In genomic region chr1:117859901-117860300, GRCh38 we compare ENCODE assay signal across 26 cellular contexts.
DNase-seq lines count a peak whose midpoint lies in the region; ATAC-seq, FAIRE-seq and TF ChIP-seq lines count a peak whose summit lies in the region.
"Had no signal": no experiment of that assay in that cellular context is flagged by ENCODE, and none has a peak within 500 bp of the region (broad histone marks: within the 10 kb centered on the region; RNA-seq: fewer than 3 reads in every experiment).

No MANE protein-coding gene starts in this region.

- H3K9me3 ChIP-seq in IMR-90 (ENCODE audit: control insufficient read depth, insufficient read depth, low read length): no peaks in the 10 kb centered on the region
- H3K9me3 ChIP-seq: BE2C, BLaER1 had no signal

- H3K4me1 ChIP-seq in IMR-90 (ENCODE audit: control insufficient read depth, insufficient read depth, low read length): peaks cover 10% of the 10 kb centered on the region
- H3K4me1 ChIP-seq: BE2C, BLaER1 had no signal

- peak overlapping the region; percentile 85; the same call in 1 of the 2 replicates for H4K5ac ChIP-seq in IMR-90 (ENCODE audit: low read depth, low read length)

- H2BK5ac ChIP-seq in IMR-90 (ENCODE audit: low read depth, low read length, poor library complexity, severe bottlenecking): peak overlapping the region; percentile 95

- no peak overlapping the region for H3K9ac ChIP-seq in IMR-90 (ENCODE audit: low read depth, low read length)
- H3K9ac ChIP-seq: BLaER1 had no signal

- no peaks in the 10 kb centered on the region for H3K36me3 Mint-ChIP-seq in natural killer cell

- no peak overlapping the region for H3K4me3 Mint-ChIP-seq in natural killer cell
- H3K4me3 Mint-ChIP-seq: CD14-positive monocyte; CD4-positive, alpha-beta memory T cell; CD4-positive, CD25-positive, alpha-beta regulatory T cell; CD8-positive, alpha-beta memory T cell had no signal

- no peaks in the 10 kb centered on the region for H3K9me1 ChIP-seq in IMR-90 (ENCODE audit: insufficient read depth, low read length)

- no peak overlapping the region for H2AK9ac ChIP-seq in IMR-90 (replicated peaks; ENCODE audit: low read depth, low read length, poor library complexity)

- no peaks in the 10 kb centered on the region for H3K9me3 Mint-ChIP-seq in natural killer cell
- H3K9me3 Mint-ChIP-seq: CD14-positive monocyte; CD4-positive, alpha-beta memory T cell; CD4-positive, CD25-positive, alpha-beta regulatory T cell; CD8-positive, alpha-beta memory T cell had no signal

- TF ChIP-seq CTCF in IMR-90 (conservative IDR thresholded peaks at IDR 0.05; ENCODE audit: low read depth, low read length): no peak
- no peak for TF ChIP-seq CTCF in natural killer cell (IDR thresholded peaks at IDR 0.05)

- no peak overlapping the region for H3K4me2 ChIP-seq in IMR-90 (ENCODE audit: low read depth, low read length)
- H3K4me2 ChIP-seq: BLaER1 had no signal

- H3K23ac ChIP-seq in IMR-90 (ENCODE audit: low read depth, low read length): peak overlapping the region; percentile 20

- no peaks in the 10 kb centered on the region for H3K4me1 Mint-ChIP-seq in natural killer cell
- H3K4me1 Mint-ChIP-seq: CD14-positive monocyte; CD4-positive, alpha-beta memory T cell; CD4-positive, CD25-positive, alpha-beta regulatory T cell; CD8-positive, alpha-beta memory T cell had no signal

- no peaks in the 10 kb centered on the region for H3K36me3 ChIP-seq in IMR-90 (ENCODE audit: control insufficient read depth, insufficient read depth, low read length)
- H3K36me3 ChIP-seq: BE2C, BLaER1 had no signal

- peak overlapping the region; percentile 94 for H2BK120ac ChIP-seq in IMR-90 (ENCODE audit: low read depth, low read length)

- 100% methylated on average over 2 of the region's 4 CpGs; no CpG with 5 or more reads in 1 of the 2 experiments for WGBS in IMR-90 (ENCODE audit: extremely low coverage in 2 of 2, insufficient read length in 1 of 2), 2 experiments

- H3K27ac Mint-ChIP-seq in natural killer cell: no peak overlapping the region
- H3K27ac Mint-ChIP-seq: CD14-positive monocyte; CD4-positive, alpha-beta memory T cell; CD4-positive, CD25-positive, alpha-beta regulatory T cell had no signal

- H4K91ac ChIP-seq in IMR-90 (ENCODE audit: insufficient read depth, low read depth, low read length): peak overlapping the region; percentile 60; the same call in 1 of the 2 replicates

- CTCF ChIA-PET in IMR-90 (lab: Yijun Ruan, JAX): interaction anchor here (1.3 kb wide), 1 partner anchor 38 kb away, joined by 6 read pairs; no protein-coding TSS in a partner anchor

- POLR2A ChIA-PET in IMR-90 (lab: Charles Lee; ENCODE audit: unreplicated experiment): no interaction called here

- H3K14ac ChIP-seq in IMR-90 (replicated peaks; ENCODE audit: low read depth, low read length): peak overlapping the region; percentile 74; the same call in 1 of the 2 replicates

- H4K8ac ChIP-seq in IMR-90 (ENCODE audit: low read depth in 2 of 2, low read length in 2 of 2): peak overlapping the region in 1 of 2 experiments; percentile 75; a peak in 2 of 4 replicates

- intact Hi-C loops in IMR-90 (cut with micrococcal nuclease) (no loop called here), natural killer cell (cut with micrococcal nuclease) (no loop called here)

- FAIRE-seq in GM12892 (lab: Jason Lieb, UNC): no peak
- FAIRE-seq: A204.1, GM12878, GM19239 had no signal

- H3K27me3 Mint-ChIP-seq in natural killer cell (ENCODE audit: low read depth in 2 of 2): no peaks in the 10 kb centered on the region
- H3K27me3 Mint-ChIP-seq: CD4-positive, alpha-beta memory T cell; CD4-positive, CD25-positive, alpha-beta regulatory T cell; CD8-positive, alpha-beta memory T cell had no signal

- no peak for ATAC-seq in IMR-90 (ENCODE audit: low read depth)
- no peak for ATAC-seq in natural killer cell
- ATAC-seq: GM12878 had no signal

- no peaks in the 10 kb centered on the region for H4K20me1 ChIP-seq in IMR-90 (ENCODE audit: insufficient read depth, low read length)
- H4K20me1 ChIP-seq: BLaER1 had no signal

- H3K4ac ChIP-seq in IMR-90 (ENCODE audit: low read depth, low read length): peak overlapping the region; percentile 81

- H3K18ac ChIP-seq in IMR-90 (ENCODE audit: low read depth, low read length): peak overlapping the region; percentile 89; the same call in 1 of the 2 replicates

- dilution Hi-C loops in IMR-90 (cut with HindIII; ENCODE audit: low sequenced_read_pairs, unreplicated experiment): no loop called here

- in situ Hi-C loops in IMR-90 (cut with MboI; ENCODE audit: low sequenced_read_pairs): no loop called here

- DNase-seq in IMR-90 (no peak), fibroblast of gingiva (ENCODE audit: low read depth) (peak; percentile 70), GM12892 (ENCODE audit: insufficient read length) (no peak), natural killer cell (no peak)
- no peak for DNase-seq in central memory CD4-positive, alpha-beta T cell
- DNase-seq: 8988T; ACHN; AML-193; BE2C; C1 segment of cervical spinal cord; CD4-positive, alpha-beta memory T cell; CD4-positive, CD25-positive, alpha-beta regulatory T cell; CD8-positive, alpha-beta memory T cell; COR-L47; DMS 273 treated with DMSO at 0.1 percent for 48 hours; DMS153; DMS53; DMS79; DND-41; EL; GDM1 had no signal

- TF ChIP-seq POLR2A in IMR-90 (IDR thresholded peaks at IDR 0.05; ENCODE audit: low read depth, low read length) (no peak), GM12892 (IDR thresholded peaks at IDR 0.05; ENCODE audit: low read depth, low read length) (no peak)

- H3K27ac ChIP-seq in IMR-90 (ENCODE audit: insufficient read depth, low read length): no peak overlapping the region; the same call in 1 of the 2 replicates
- H3K27ac ChIP-seq: BLaER1 had no signal

- peak overlapping the region; percentile 77 for H2BK20ac ChIP-seq in IMR-90 (ENCODE audit: low read depth, low read length)

- peak overlapping the region; percentile 62; the same call in 1 of the 3 replicates for H2BK15ac ChIP-seq in IMR-90 (ENCODE audit: low read depth, low read length)

- no peak overlapping the region for H2AFZ ChIP-seq in IMR-90 (replicated peaks; ENCODE audit: low read length, poor library complexity)

- H2AK5ac ChIP-seq in IMR-90 (ENCODE audit: low read depth, low read length): peak overlapping the region; percentile 66; the same call in 1 of the 2 replicates

- peaks cover 0 to 4% of the 10 kb centered on the region in 2 experiments; a peak in 1 of 4 replicates for H3K79me1 ChIP-seq in IMR-90 (ENCODE audit: low read depth in 1 of 2, low read length in 2 of 2)

- H3K27me3 ChIP-seq in IMR-90 (ENCODE audit: control insufficient read depth, insufficient read depth, low read length): no peaks in the 10 kb centered on the region
- H3K27me3 ChIP-seq: BE2C, BLaER1 had no signal

- no peak for TF ChIP-seq RAD21 in IMR-90 (IDR thresholded peaks at IDR 0.05; ENCODE audit: low read length)

- H3K4me3 ChIP-seq in IMR-90 (ENCODE audit: insufficient read depth, low read depth, low read length): no peak overlapping the region
- H3K4me3 ChIP-seq: BLaER1, GM12878 had no signal

- BruUV-seq in IMR-90 (replicated peaks; lab: Mats Ljungman, UMichigan): no TSS peak

- H3K56ac ChIP-seq in IMR-90 (ENCODE audit: extremely low read depth, insufficient read depth, low read length): no peak overlapping the region

TF ChIP-seq in IMR-90, 13 proteins besides CTCF, POLR2A, EP300 and RAD21:
- no peak for TF ChIP-seq MAZ (IDR thresholded peaks at IDR 0.05; ENCODE audit: borderline replicate concordance, low read depth, low read length)
- TF ChIP-seq RCOR1 (IDR thresholded peaks at IDR 0.05; ENCODE audit: insufficient replicate concordance, low read length): no peak
- no peak for TF ChIP-seq NFE2L2 (IDR thresholded peaks at IDR 0.05; ENCODE audit: low read depth, low read length)
- no peak for TF ChIP-seq MXI1 (IDR thresholded peaks at IDR 0.05; ENCODE audit: borderline replicate concordance, low read depth, low read length)
- no peak for TF ChIP-seq CEBPB (IDR thresholded peaks at IDR 0.05; ENCODE audit: low read depth, low read length)
- TF ChIP-seq USF2 (IDR thresholded peaks at IDR 0.05; ENCODE audit: low read depth, low read length): no peak
- TF ChIP-seq CHD1 (IDR thresholded peaks at IDR 0.05; ENCODE audit: low read depth, low read length): no peak
- TF ChIP-seq FOS (IDR thresholded peaks at IDR 0.05; ENCODE audit: low read depth, low read length): no peak
- no peak for TF ChIP-seq MAFK (IDR thresholded peaks at IDR 0.05; ENCODE audit: low read depth, low read length)
- no peak for TF ChIP-seq RFX5 (IDR thresholded peaks at IDR 0.05; ENCODE audit: low read depth, low read length)
- no peak for TF ChIP-seq SMC3 (IDR thresholded peaks at IDR 0.05; ENCODE audit: low read depth, low read length)
- TF ChIP-seq ELK1 (IDR thresholded peaks at IDR 0.05; ENCODE audit: borderline replicate concordance, low read depth, low read length): no peak
- TF ChIP-seq BHLHE40 (IDR thresholded peaks at IDR 0.05; ENCODE audit: low read depth, low read length): no peak
